In the genomic region with DNA sequence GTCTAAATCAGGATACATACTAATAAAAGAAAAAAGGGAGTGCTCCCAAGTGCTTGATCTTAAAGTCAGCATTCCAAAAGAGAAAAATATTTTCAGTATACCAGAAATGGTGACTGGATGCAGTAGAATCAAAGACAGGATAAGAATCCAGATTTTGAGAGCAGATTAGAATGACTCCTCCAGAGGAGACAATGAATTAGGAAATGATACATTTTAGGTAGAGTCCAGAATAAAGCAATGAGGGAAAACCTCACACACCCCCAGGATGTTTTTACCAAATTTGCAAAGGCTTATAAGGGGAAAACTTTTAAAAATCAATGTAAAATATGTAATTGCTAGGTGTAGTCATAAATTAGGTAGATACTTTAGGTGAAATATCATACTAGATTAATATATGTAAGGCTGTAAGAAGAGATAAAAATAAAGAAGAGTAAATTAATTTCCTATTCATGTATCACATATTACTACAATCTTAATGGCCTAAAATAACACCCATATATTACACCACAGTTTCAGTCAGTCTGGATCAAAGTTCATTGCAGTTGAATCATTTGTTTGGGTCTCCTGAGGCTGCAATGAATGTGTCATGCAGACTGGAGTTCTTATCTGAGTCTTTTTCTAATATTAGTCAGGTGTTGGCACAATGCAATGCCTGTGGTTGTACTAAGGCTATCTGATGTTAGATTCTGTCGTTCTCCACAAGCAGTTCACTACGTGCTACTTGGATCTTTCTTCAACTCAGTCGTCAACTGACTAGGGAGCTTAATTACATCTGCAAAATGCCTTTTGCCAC, we compare ENCODE assay signal across 1 cellular context.
TF ChIP-seq lines count a peak whose summit lies in the region.

No MANE protein-coding gene starts in this region.

TF ChIP-seq in HepG2, 621 proteins besides CTCF, POLR2A, EP300 and RAD21:
- TF ChIP-seq ZNF207 (IDR thresholded peaks at IDR 0.05; ENCODE audit: borderline replicate concordance) (no peak), THYN1 (CRISPR knock-in tag; IDR thresholded peaks at IDR 0.05; ENCODE audit: borderline replicate concordance, low read depth) (no peak), ZNF629 (CRISPR knock-in tag; conservative IDR thresholded peaks at IDR 0.05) (no peak), ZNF850 (CRISPR knock-in tag; conservative IDR thresholded peaks at IDR 0.05) (no peak), ZFP37 (CRISPR knock-in tag; IDR thresholded peaks at IDR 0.05; ENCODE audit: borderline replicate concordance) (no peak), ZNF136 (CRISPR knock-in tag; IDR thresholded peaks at IDR 0.05; ENCODE audit: low read depth) (no peak), HES4 (CRISPR knock-in tag; IDR thresholded peaks at IDR 0.05; ENCODE audit: borderline replicate concordance) (no peak), SOX5 (CRISPR knock-in tag; IDR thresholded peaks at IDR 0.05; ENCODE audit: borderline replicate concordance) (no peak), ARHGAP35 (CRISPR knock-in tag; IDR thresholded peaks at IDR 0.05; ENCODE audit: borderline replicate concordance) (no peak), DDIT3 (CRISPR knock-in tag; IDR thresholded peaks at IDR 0.05) (no peak), PHB2 (IDR thresholded peaks at IDR 0.05; ENCODE audit: partially characterized antibody) (no peak), ZNF572 (CRISPR knock-in tag; IDR thresholded peaks at IDR 0.05) (no peak), AHR (CRISPR knock-in tag; IDR thresholded peaks at IDR 0.05) (no peak), BORCS8-MEF2B (CRISPR knock-in tag; IDR thresholded peaks at IDR 0.05) (no peak), FOXA3 (CRISPR knock-in tag; IDR thresholded peaks at IDR 0.05) (no peak)
- TF ChIP-seq, protein P1, sequence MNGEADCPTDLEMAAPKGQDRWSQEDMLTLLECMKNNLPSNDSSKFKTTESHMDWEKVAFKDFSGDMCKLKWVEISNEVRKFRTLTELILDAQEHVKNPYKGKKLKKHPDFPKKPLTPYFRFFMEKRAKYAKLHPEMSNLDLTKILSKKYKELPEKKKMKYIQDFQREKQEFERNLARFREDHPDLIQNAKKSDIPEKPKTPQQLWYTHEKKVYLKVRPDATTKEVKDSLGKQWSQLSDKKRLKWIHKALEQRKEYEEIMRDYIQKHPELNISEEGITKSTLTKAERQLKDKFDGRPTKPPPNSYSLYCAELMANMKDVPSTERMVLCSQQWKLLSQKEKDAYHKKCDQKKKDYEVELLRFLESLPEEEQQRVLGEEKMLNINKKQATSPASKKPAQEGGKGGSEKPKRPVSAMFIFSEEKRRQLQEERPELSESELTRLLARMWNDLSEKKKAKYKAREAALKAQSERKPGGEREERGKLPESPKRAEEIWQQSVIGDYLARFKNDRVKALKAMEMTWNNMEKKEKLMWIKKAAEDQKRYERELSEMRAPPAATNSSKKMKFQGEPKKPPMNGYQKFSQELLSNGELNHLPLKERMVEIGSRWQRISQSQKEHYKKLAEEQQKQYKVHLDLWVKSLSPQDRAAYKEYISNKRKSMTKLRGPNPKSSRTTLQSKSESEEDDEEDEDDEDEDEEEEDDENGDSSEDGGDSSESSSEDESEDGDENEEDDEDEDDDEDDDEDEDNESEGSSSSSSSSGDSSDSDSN (CRISPR knock-in tag; IDR thresholded peaks at IDR 0.05): no peak
- TF ChIP-seq, protein P2, sequence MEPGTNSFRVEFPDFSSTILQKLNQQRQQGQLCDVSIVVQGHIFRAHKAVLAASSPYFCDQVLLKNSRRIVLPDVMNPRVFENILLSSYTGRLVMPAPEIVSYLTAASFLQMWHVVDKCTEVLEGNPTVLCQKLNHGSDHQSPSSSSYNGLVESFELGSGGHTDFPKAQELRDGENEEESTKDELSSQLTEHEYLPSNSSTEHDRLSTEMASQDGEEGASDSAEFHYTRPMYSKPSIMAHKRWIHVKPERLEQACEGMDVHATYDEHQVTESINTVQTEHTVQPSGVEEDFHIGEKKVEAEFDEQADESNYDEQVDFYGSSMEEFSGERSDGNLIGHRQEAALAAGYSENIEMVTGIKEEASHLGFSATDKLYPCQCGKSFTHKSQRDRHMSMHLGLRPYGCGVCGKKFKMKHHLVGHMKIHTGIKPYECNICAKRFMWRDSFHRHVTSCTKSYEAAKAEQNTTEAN (CRISPR knock-in tag; conservative IDR thresholded peaks at IDR 0.05): no peak
- TF ChIP-seq, protein P3, sequence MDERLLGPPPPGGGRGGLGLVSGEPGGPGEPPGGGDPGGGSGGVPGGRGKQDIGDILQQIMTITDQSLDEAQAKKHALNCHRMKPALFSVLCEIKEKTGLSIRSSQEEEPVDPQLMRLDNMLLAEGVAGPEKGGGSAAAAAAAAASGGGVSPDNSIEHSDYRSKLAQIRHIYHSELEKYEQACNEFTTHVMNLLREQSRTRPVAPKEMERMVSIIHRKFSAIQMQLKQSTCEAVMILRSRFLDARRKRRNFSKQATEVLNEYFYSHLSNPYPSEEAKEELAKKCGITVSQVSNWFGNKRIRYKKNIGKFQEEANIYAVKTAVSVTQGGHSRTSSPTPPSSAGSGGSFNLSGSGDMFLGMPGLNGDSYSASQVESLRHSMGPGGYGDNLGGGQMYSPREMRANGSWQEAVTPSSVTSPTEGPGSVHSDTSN (CRISPR knock-in tag; IDR thresholded peaks at IDR 0.05): no peak
